30 cellular contexts compared by ENCODE assay signal in the genomic region with DNA sequence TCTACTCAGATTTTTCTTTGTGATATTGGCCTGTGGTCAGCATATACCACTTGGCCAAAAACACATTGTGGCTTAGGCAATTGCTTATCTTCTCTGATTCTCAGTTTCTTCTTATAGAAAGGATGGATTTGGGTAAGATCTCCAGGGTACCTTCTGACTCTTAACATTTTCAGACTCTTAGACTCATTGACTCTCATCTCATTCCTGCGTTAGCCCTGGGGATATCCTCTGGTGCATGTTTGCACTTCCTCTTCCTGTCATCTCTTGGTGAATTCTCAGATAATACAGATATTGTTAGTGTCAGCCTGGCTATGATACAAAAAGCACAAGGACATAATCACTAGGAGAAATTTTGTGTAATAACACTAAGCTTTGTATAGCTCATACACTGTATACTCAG.
"Had no signal": no experiment of that assay in that cellular context is flagged by ENCODE, and none has a peak within 500 bp of the region (broad histone marks: within the 10 kb centered on the region; RNA-seq: fewer than 3 reads in every experiment).

No MANE protein-coding gene starts in this region.

- H3K27me3 Mint-ChIP-seq: activated CD4-positive, alpha-beta T cell treated with anti-CD3 and anti-CD28 coated beads for 36 hours; activated CD4-positive, alpha-beta T cell treated with anti-CD3 and anti-CD28 coated beads, Interleukin-2, amount 10 ng/mL, durations not matched to agents 7 days and 5 days; activated CD8-positive, alpha-beta T cell treated with anti-CD3 and anti-CD28 coated beads for 36 hours; activated naive CD8-positive, alpha-beta T cell; activated T-helper 17 cell treated with anti-CD3 and anti-CD28 coated beads, Interleukin-2, amount 50 U/mL, for 72 hours; central memory CD8-positive, alpha-beta T cell; dendritic cell treated with granulocyte-macrophage colony-stimulating factor and Interleukin-4, amounts not matched to agents 40 ng/mL and 50 ng/mL, for 4 days had no signal

- H3K27ac Mint-ChIP-seq: activated CD4-positive, alpha-beta T cell treated with anti-CD3 and anti-CD28 coated beads for 36 hours; activated CD4-positive, alpha-beta T cell treated with anti-CD3 and anti-CD28 coated beads, Interleukin-2, amount 10 ng/mL, durations not matched to agents 7 days and 5 days; activated CD8-positive, alpha-beta T cell treated with anti-CD3 and anti-CD28 coated beads for 36 hours; activated naive CD8-positive, alpha-beta T cell; activated T-helper 17 cell treated with anti-CD3 and anti-CD28 coated beads, Interleukin-2, amount 50 U/mL, for 72 hours; dendritic cell treated with granulocyte-macrophage colony-stimulating factor and Interleukin-4, amounts not matched to agents 40 ng/mL and 50 ng/mL, for 4 days; endodermal cell had no signal

- H3K27me3 ChIP-seq: brain microvascular endothelial cell, esophagus muscularis mucosa, foreskin keratinocyte, gastrocnemius medialis, heart left ventricle had no signal

- DNase-seq: activated CD4-positive, alpha-beta T cell treated with anti-CD3 and anti-CD28 coated beads for 36 hours; activated CD4-positive, alpha-beta T cell treated with anti-CD3 and anti-CD28 coated beads, Interleukin-2, amount 10 ng/mL, durations not matched to agents 7 days and 5 days; activated CD4-positive, alpha-beta T cell treated with anti-CD3 and anti-CD28 coated beads, Interleukin-2, amount 50 U/mL, for 4 hours; activated CD4-positive, CD25-positive, alpha-beta regulatory T cell; activated CD4-positive, CD25-positive, alpha-beta regulatory T cell treated with anti-CD3 and anti-CD28 coated beads, Interleukin-2, amount 50 U/mL, for 72 hours; activated CD8-positive, alpha-beta memory T cell treated with anti-CD3 and anti-CD28 coated beads for 24 hours; activated CD8-positive, alpha-beta T cell treated with anti-CD3 and anti-CD28 coated beads for 36 hours; activated effector memory CD4-positive, alpha-beta T cell treated with Interleukin-2 at 50 U/mL for 16 hours; activated gamma-delta T cell treated with Interleukin-2 at 50 U/mL for 16 hours; activated naive CD4-positive, alpha-beta T cell treated with anti-CD3 and anti-CD28 coated beads, Interleukin-2, amount 50 U/mL, for 16 hours; activated naive CD4-positive, alpha-beta T cell treated with Interleukin-2 at 50 U/mL for 16 hours; activated T-cell treated with anti-CD3 and anti-CD28 coated beads, Interleukin-2, amount 50 U/mL, for 4 hours; amniotic stem cell; anterior cingulate cortex; brain microvascular endothelial cell; dorsolateral prefrontal cortex; effector memory CD4-positive, alpha-beta T cell; endodermal cell; erythroblast; foreskin keratinocyte; gastrocnemius medialis; glutamatergic neuron; heart left ventricle; hypothalamus had no signal

- H3K9me3 Mint-ChIP-seq: endodermal cell had no signal

- H3K36me3 Mint-ChIP-seq: activated naive CD8-positive, alpha-beta T cell had no signal

- H3K4me3 Mint-ChIP-seq: activated CD4-positive, alpha-beta T cell treated with anti-CD3 and anti-CD28 coated beads for 36 hours; activated CD4-positive, alpha-beta T cell treated with anti-CD3 and anti-CD28 coated beads, Interleukin-2, amount 10 ng/mL, durations not matched to agents 7 days and 5 days; activated CD8-positive, alpha-beta T cell treated with anti-CD3 and anti-CD28 coated beads for 36 hours; activated naive CD8-positive, alpha-beta T cell; activated T-cell treated with anti-CD3 and anti-CD28 coated beads, Interleukin-2, amount 50 U/mL, for 4 hours; activated T-helper 17 cell treated with anti-CD3 and anti-CD28 coated beads, Interleukin-2, amount 50 U/mL, for 72 hours; central memory CD8-positive, alpha-beta T cell; dendritic cell treated with granulocyte-macrophage colony-stimulating factor and Interleukin-4, amounts not matched to agents 40 ng/mL and 50 ng/mL, for 4 days; endodermal cell had no signal

- H3K4me1 Mint-ChIP-seq: activated CD4-positive, alpha-beta T cell treated with anti-CD3 and anti-CD28 coated beads for 36 hours; activated CD4-positive, alpha-beta T cell treated with anti-CD3 and anti-CD28 coated beads, Interleukin-2, amount 10 ng/mL, durations not matched to agents 7 days and 5 days; activated T-helper 17 cell treated with anti-CD3 and anti-CD28 coated beads, Interleukin-2, amount 50 U/mL, for 72 hours; central memory CD8-positive, alpha-beta T cell; endodermal cell had no signal

- H3K9me3 ChIP-seq: gastrocnemius medialis had no signal

- H3K4me1 ChIP-seq: esophagus muscularis mucosa, foreskin keratinocyte, gastrocnemius medialis, heart left ventricle had no signal

- H3K36me3 ChIP-seq: brain microvascular endothelial cell, esophagus muscularis mucosa, gastrocnemius medialis, heart left ventricle had no signal

- H3K4me3 ChIP-seq: coronary artery, dorsolateral prefrontal cortex, esophagus muscularis mucosa, gastrocnemius medialis, heart left ventricle had no signal

- H3K27ac ChIP-seq: brain microvascular endothelial cell, coronary artery, dorsolateral prefrontal cortex, esophagus muscularis mucosa, foreskin keratinocyte, gastrocnemius medialis, heart left ventricle had no signal
